6 cellular contexts compared by ENCODE assay signal in the genomic region with DNA sequence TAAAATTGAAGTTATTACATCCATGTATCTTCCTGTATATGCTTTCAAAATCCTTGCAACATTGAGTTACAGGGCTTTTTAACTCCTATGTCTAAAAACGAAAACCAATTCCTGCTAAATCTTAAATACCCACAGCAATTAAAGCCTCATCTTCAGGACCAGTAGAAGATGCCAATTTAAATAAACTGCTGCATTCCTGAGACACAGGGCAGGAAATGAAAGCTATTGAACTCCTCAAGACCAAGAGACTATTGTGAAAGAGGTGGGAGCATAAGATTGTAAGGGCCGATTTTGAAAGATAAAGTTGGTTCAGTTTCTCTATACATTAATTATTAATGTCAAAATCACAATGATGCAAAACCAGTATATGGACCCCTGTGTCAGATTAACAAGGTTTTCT. TPM values are rescaled to one million over a fixed set of nuclear protein-coding genes. Genes with fewer than 3 reads are reported as not detected.
"Had no signal": no experiment of that assay in that cellular context is flagged by ENCODE, and none has a peak within 500 bp of the region (broad histone marks: within the 10 kb centered on the region; RNA-seq: fewer than 3 reads in every experiment).

No MANE protein-coding gene starts in this region.

RNA-seq across cellular contexts. Expression of a gene that starts 28.7 kb away (rescaled TPM):
- total RNA-seq: GM23248, GM23338, H1, H7, H9, HFFc6 had no signal
- polyA plus RNA-seq: GM23248, GM23338, H1 had no signal
